In genomic region chr11:130043575-130043974, GRCh38 we compare ENCODE assay signal across 24 cellular contexts. TPM values are rescaled to one million over a fixed set of nuclear protein-coding genes. Genes with fewer than 3 reads are reported as not detected.
A peak's percentile ranks its signal among the peaks of the same experiment; 100 is the strongest.
DNase-seq lines count a peak whose midpoint lies in the region; ATAC-seq and TF ChIP-seq lines count a peak whose summit lies in the region.
"Had no signal": no experiment of that assay in that cellular context is flagged by ENCODE, and none has a peak within 500 bp of the region (broad histone marks: within the 10 kb centered on the region; RNA-seq: fewer than 3 reads in every experiment).

No MANE protein-coding gene starts in this region.

- 81% methylated on average over 5 of the region's 5 CpGs for WGBS in smooth muscle cell (ENCODE audit: low lambda C conversion rate)

- no peaks in the 10 kb centered on the region for H3K27me3 ChIP-seq in smooth muscle cell (ENCODE audit: low read depth)
- H3K27me3 ChIP-seq: ascending aorta, BLaER1, SJSA1, uterus had no signal

- no peak overlapping the region for H3K27ac ChIP-seq in smooth muscle cell (ENCODE audit: low read depth)
- H3K27ac ChIP-seq: ascending aorta, BLaER1, psoas muscle, SJSA1, uterus had no signal

- H3K9ac ChIP-seq in smooth muscle cell (ENCODE audit: low read depth), result no peak overlapping the region
- H3K9ac ChIP-seq: BLaER1 had no signal

- no peaks in the 10 kb centered on the region for H3K27me3 Mint-ChIP-seq in osteocyte (ENCODE audit: unreplicated experiment)
- peaks cover 11% of the 10 kb centered on the region for H3K27me3 Mint-ChIP-seq in activated T-cell treated with anti-CD3 and anti-CD28 coated beads, Interleukin-2, amount 50 U/mL, for 72 hours (ENCODE audit: low read depth)

- no peak overlapping the region for H3K4me2 ChIP-seq in smooth muscle cell
- H3K4me2 ChIP-seq: BLaER1 had no signal

- H3K4me1 ChIP-seq in smooth muscle cell (ENCODE audit: low read depth), result peaks cover under 1% of the 10 kb centered on the region
- H3K4me1 ChIP-seq: ascending aorta, HAP-1, psoas muscle, SJSA1, uterus had no signal

- no peaks in the 10 kb centered on the region for H3K36me3 ChIP-seq in smooth muscle cell (ENCODE audit: low read depth)
- H3K36me3 ChIP-seq: ascending aorta, BLaER1, HAP-1, SJSA1, uterus had no signal

- no peak for ATAC-seq in activated T-cell treated with anti-CD3 and anti-CD28 coated beads, Interleukin-2, amount 50 U/mL, for 72 hours (replicated peaks in 1 of 2)
- ATAC-seq in GM18505 (IDR thresholded peaks at IDR 0.05; ENCODE audit: unreplicated experiment), result no peak
- ATAC-seq: natural killer cell treated with Interleukin-12 subunit alpha and Interleukin-12 subunit beta and Interleukin-15 and Interleukin-18, amount 100 ng/mL, for 72 hours; psoas muscle had no signal

- TF ChIP-seq CTCF in osteocyte (IDR thresholded peaks at IDR 0.05) (no peak), smooth muscle cell (IDR thresholded peaks at IDR 0.05; ENCODE audit: borderline replicate concordance, insufficient read depth, poor library complexity, severe bottlenecking) (no peak)

- no peaks in the 10 kb centered on the region for H3K9me3 ChIP-seq in smooth muscle cell (replicated peaks; ENCODE audit: low read depth)
- H3K9me3 ChIP-seq: ascending aorta, HAP-1, psoas muscle, SJSA1, uterus had no signal

- TF ChIP-seq POLR2A in GM18505 (IDR thresholded peaks at IDR 0.05; ENCODE audit: borderline replicate concordance, extremely low read depth, insufficient read depth, insufficient read length), result no peak

- no peaks in the 10 kb centered on the region for H3K4me1 Mint-ChIP-seq in osteocyte (ENCODE audit: unreplicated experiment)
- H3K4me1 Mint-ChIP-seq in activated T-cell treated with anti-CD3 and anti-CD28 coated beads, Interleukin-2, amount 50 U/mL, for 72 hours (ENCODE audit: low read depth), result no peaks in the 10 kb centered on the region
- H3K4me1 Mint-ChIP-seq: activated naive CD4-positive, alpha-beta T cell treated with anti-CD3 and anti-CD28 coated beads, Interleukin-2, amount 50 U/mL, for 24 hours had no signal

- no peaks in the 10 kb centered on the region for H3K9me3 Mint-ChIP-seq in osteocyte (ENCODE audit: unreplicated experiment)
- no peaks in the 10 kb centered on the region for H3K9me3 Mint-ChIP-seq in activated T-cell treated with anti-CD3 and anti-CD28 coated beads, Interleukin-2, amount 50 U/mL, for 72 hours
- H3K9me3 Mint-ChIP-seq: activated naive CD4-positive, alpha-beta T cell treated with anti-CD3 and anti-CD28 coated beads, Interleukin-2, amount 50 U/mL, for 24 hours; natural killer cell treated with Interleukin-12 subunit alpha and Interleukin-12 subunit beta and Interleukin-15 and Interleukin-18, amount 100 ng/mL, for 72 hours had no signal

- H3K79me2 ChIP-seq in smooth muscle cell (ENCODE audit: low read depth), result no peaks in the 10 kb centered on the region

- no peaks in the 10 kb centered on the region for H4K20me1 ChIP-seq in smooth muscle cell (ENCODE audit: low read depth)
- H4K20me1 ChIP-seq: BLaER1 had no signal

- peak; percentile 50 for DNase-seq in SIG-M5 treated with dmso at 0.1 percent for 504 hours (lab: John Stamatoyannopoulos, UW; ENCODE audit: unreplicated experiment)
- DNase-seq in SIG-M5 (lab: John Stamatoyannopoulos, UW), result no peak
- peak; percentile 40 for DNase-seq in NOMO-1 treated with dmso at 0.1 percent for 144 hours (lab: John Stamatoyannopoulos, UW; ENCODE audit: unreplicated experiment)
- DNase-seq in globus pallidus (ENCODE audit: low spot score), result peak; percentile 44
- peak; percentile 36 for DNase-seq in osteocyte (ENCODE audit: extremely low spot score, unreplicated experiment)
- no peak for DNase-seq in smooth muscle cell (lab: John Stamatoyannopoulos, UW; ENCODE audit: unreplicated experiment)
- no peak for DNase-seq in activated T-cell treated with anti-CD3 and anti-CD28 coated beads, Interleukin-2, amount 50 U/mL, for 72 hours
- DNase-seq: 8988T; activated CD4-positive, CD25-positive, alpha-beta regulatory T cell treated with anti-CD3 and anti-CD28 coated beads, Interleukin-2, amount 50 U/mL, for 72 hours; activated CD8-positive, alpha-beta memory T cell treated with anti-CD3 and anti-CD28 coated beads for 24 hours; activated T-cell treated with anti-CD3 and anti-CD28 coated beads, Interleukin-2, amount 50 U/mL, for 48 hours; DMS 273 treated with DMSO at 0.1 percent for 48 hours; effector memory CD4-positive, alpha-beta T cell; NCI-H187; NK-92 treated with Interleukin-12 subunit alpha and Interleukin-12 subunit beta, amount 100 ng/mL, for 24 hours; psoas muscle; uterus had no signal

- H3K4me3 ChIP-seq in smooth muscle cell, result no peak overlapping the region
- H3K4me3 ChIP-seq: ascending aorta, BLaER1, HAP-1, psoas muscle, SJSA1, uterus had no signal

- H3F3A ChIP-seq in smooth muscle cell (ENCODE audit: low read depth), result no peaks in the 10 kb centered on the region

- no peak overlapping the region for H3K27ac Mint-ChIP-seq in osteocyte (ENCODE audit: unreplicated experiment)
- no peak overlapping the region for H3K27ac Mint-ChIP-seq in activated T-cell treated with anti-CD3 and anti-CD28 coated beads, Interleukin-2, amount 50 U/mL, for 72 hours
- H3K27ac Mint-ChIP-seq: activated naive CD4-positive, alpha-beta T cell treated with anti-CD3 and anti-CD28 coated beads, Interleukin-2, amount 50 U/mL, for 24 hours; natural killer cell treated with Interleukin-12 subunit alpha and Interleukin-12 subunit beta and Interleukin-15 and Interleukin-18, amount 100 ng/mL, for 72 hours had no signal

- no peak overlapping the region for H3K4me3 Mint-ChIP-seq in osteocyte (ENCODE audit: unreplicated experiment)
- H3K4me3 Mint-ChIP-seq in activated T-cell treated with anti-CD3 and anti-CD28 coated beads, Interleukin-2, amount 50 U/mL, for 72 hours, result no peak overlapping the region
- H3K4me3 Mint-ChIP-seq: activated naive CD4-positive, alpha-beta T cell treated with anti-CD3 and anti-CD28 coated beads, Interleukin-2, amount 50 U/mL, for 24 hours; natural killer cell treated with Interleukin-12 subunit alpha and Interleukin-12 subunit beta and Interleukin-15 and Interleukin-18, amount 100 ng/mL, for 72 hours had no signal

- H3K36me3 Mint-ChIP-seq in osteocyte (ENCODE audit: unreplicated experiment), result no peaks in the 10 kb centered on the region
- no peaks in the 10 kb centered on the region for H3K36me3 Mint-ChIP-seq in activated T-cell treated with anti-CD3 and anti-CD28 coated beads, Interleukin-2, amount 50 U/mL, for 72 hours (ENCODE audit: insufficient read depth in 2 of 2)
- H3K36me3 Mint-ChIP-seq: activated naive CD4-positive, alpha-beta T cell treated with anti-CD3 and anti-CD28 coated beads, Interleukin-2, amount 50 U/mL, for 24 hours; natural killer cell treated with Interleukin-12 subunit alpha and Interleukin-12 subunit beta and Interleukin-15 and Interleukin-18, amount 100 ng/mL, for 72 hours had no signal

- no peak overlapping the region for H2AFZ ChIP-seq in smooth muscle cell (ENCODE audit: low read depth)

RNA-seq across cellular contexts. Expression of gene APLP2, which starts 26.1 kb away (rescaled TPM):
- total RNA-seq in osteocyte (330 and 338 TPM in 2 replicates), smooth muscle cell (146 and 161 TPM in 2 replicates)
- 121 and 176 TPM in 2 replicates for polyA plus RNA-seq in smooth muscle cell
- 10 to 100 TPM; 37.8 to 44.2 TPM for total RNA-seq in activated T-cell treated with anti-CD3 and anti-CD28 coated beads, Interleukin-2, amount 50 U/mL, for 72 hours

RNA-seq across cellular contexts. Expression of gene PRDM10, which starts 40.9 kb away (rescaled TPM):
- total RNA-seq in osteocyte (15.3 and 17.2 TPM in 2 replicates), smooth muscle cell (12.2 and 14.2 TPM in 2 replicates)
- polyA plus RNA-seq in smooth muscle cell, result 3.7 and 7.2 TPM in 2 replicates
- total RNA-seq in activated T-cell treated with anti-CD3 and anti-CD28 coated beads, Interleukin-2, amount 50 U/mL, for 72 hours, result 1 to 10 TPM; 5.4 to 5.5 TPM

Comparison
In these comparisons a context has a peak if more than half of its experiments do, and no peak if none do; other contexts are left out.
1. DNase-seq: peak in SIG-M5 treated with dmso at 0.1 percent for 504 hours (single experiment), NOMO-1 treated with dmso at 0.1 percent for 144 hours (single experiment), globus pallidus (single experiment) and osteocyte (single experiment); none in SIG-M5 (single experiment), smooth muscle cell (single experiment) and activated T-cell treated with anti-CD3 and anti-CD28 coated beads, Interleukin-2, amount 50 U/mL, for 72 hours (0 of 2).